Comparison of ENCODE assay signal across 8 cellular contexts in the genomic region with DNA sequence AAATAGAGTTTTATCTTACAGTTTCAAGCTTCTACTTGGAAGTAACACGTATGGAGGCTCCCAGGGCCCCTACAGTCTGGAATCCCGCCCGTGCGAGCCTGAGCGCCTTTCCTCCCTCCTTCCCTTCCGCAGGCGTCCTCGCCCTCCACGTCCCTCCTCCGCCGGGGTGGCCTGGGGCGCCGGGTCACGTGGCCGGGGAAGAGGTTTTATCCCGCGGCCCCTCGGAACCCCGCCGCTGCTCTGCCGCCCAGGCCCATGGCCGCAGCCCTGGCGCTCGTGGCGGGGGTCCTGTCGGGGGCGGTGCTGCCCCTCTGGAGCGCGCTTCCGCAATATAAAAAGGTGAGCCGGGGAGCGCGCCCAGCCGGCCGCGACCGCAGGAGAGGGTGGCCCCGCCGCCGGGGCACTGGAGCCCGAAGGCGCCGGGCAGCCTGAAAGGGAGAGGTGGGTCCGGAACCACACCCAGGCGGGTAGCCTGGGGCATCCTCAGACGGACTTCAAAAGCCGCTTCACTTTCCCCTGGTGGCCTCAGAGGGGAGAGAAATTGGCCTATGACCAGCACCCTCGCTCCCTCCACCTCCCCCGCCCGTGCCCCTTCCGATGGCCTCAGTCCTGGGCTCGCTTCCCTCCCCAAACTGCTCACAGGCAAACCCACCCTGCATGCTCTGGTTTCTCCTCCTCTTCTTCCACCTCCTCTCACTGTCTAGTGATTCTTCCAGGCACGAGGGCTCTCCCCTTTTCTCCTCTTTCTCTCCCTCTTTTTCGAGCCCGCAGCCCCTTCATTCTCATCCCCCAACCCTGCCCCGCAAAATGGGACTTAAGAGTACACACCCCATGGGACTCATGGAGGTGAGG. TPM values are rescaled to one million over a fixed set of nuclear protein-coding genes. Genes with fewer than 3 reads are reported as not detected.
DNase-seq lines count a peak whose midpoint lies in the region; ATAC-seq and TF ChIP-seq lines count a peak whose summit lies in the region.

TSS of gene CLPSL2 (plus strand) at position 235 of the 852 bp plus-strand sequence. CDS start at position 256, 21 bp downstream.

- intact Hi-C loops in Panc1 (cut with micrococcal nuclease; ENCODE audit: unreplicated experiment) (no loop called here), esophagus muscularis mucosa (cut with DNase I) (no loop called here)

- POLR2A ChIA-PET in Panc1 (lab: Charles Lee) = no interaction called here

- no peak for TF ChIP-seq CTCF in Panc1 (IDR thresholded peaks at IDR 0.05)
- no peak for TF ChIP-seq CTCF in esophagus muscularis mucosa (IDR thresholded peaks at IDR 0.05)
- TF ChIP-seq CTCF in neutrophil (IDR thresholded peaks at IDR 0.05) = no peak

- H3K27me3 ChIP-seq in Panc1 (ENCODE audit: control insufficient read depth, insufficient read depth, low read length) (no peaks in the 10 kb centered on the region), esophagus muscularis mucosa (peaks cover 8 to 69% (median 13%) of the 10 kb centered on the region in 4 donors), neutrophil (peaks cover 19% of the 10 kb centered on the region)

- no peaks in the 10 kb centered on the region for H3K36me3 ChIP-seq in Panc1 (ENCODE audit: control insufficient read depth, insufficient read depth, low read length)
- no peaks in the 10 kb centered on the region for H3K36me3 ChIP-seq in esophagus muscularis mucosa
- H3K36me3 ChIP-seq in neutrophil = no peaks in the 10 kb centered on the region

- TF ChIP-seq EP300 in esophagus muscularis mucosa (IDR thresholded peaks at IDR 0.05) = no peak

- CTCF ChIA-PET in Panc1 (lab: Charles Lee) = no interaction called here

- H3K4me1 ChIP-seq in Panc1 (ENCODE audit: control insufficient read depth, insufficient read depth, low read length) (no peaks in the 10 kb centered on the region), esophagus muscularis mucosa (peaks cover 7 to 10% (median 10%) of the 10 kb centered on the region in 4 donors), neutrophil (ENCODE audit: control insufficient read depth in 1 of 2, insufficient read depth in 1 of 2, low read depth in 1 of 2, low read length in 1 of 2) (peaks cover 9 to 10% of the 10 kb centered on the region in 2 experiments)

- TF ChIP-seq POLR2A in esophagus muscularis mucosa (IDR thresholded peaks at IDR 0.05; ENCODE audit: low read depth) = no peak

- ATAC-seq in Panc1 = peak; percentile 81
- no peak for ATAC-seq in GM21529 (IDR thresholded peaks at IDR 0.05; ENCODE audit: unreplicated experiment)
- ATAC-seq in GM21825 (IDR thresholded peaks at IDR 0.05; ENCODE audit: unreplicated experiment) = no peak

- no peak within 1 kb of the TSS for H3K27ac ChIP-seq in Panc1 (ENCODE audit: low read length)
- no peak within 1 kb of the TSS for H3K27ac ChIP-seq in esophagus muscularis mucosa (replicated peaks in 1 of 4)
- no peak within 1 kb of the TSS for H3K27ac ChIP-seq in neutrophil

- no peaks in the 10 kb centered on the region for H3K9me3 ChIP-seq in Panc1 (ENCODE audit: control insufficient read depth, insufficient read depth, low read depth, low read length)
- H3K9me3 ChIP-seq in esophagus muscularis mucosa = no peaks in the 10 kb centered on the region
- H3K9me3 ChIP-seq in neutrophil = no peaks in the 10 kb centered on the region

- peak within 1 kb of the TSS; percentile 45 to 56 for H3K4me3 ChIP-seq in Panc1 (ENCODE audit: low read depth in 2 of 2, low read length in 2 of 2)
- peak within 1 kb of the TSS; percentile 43 to 56 (median 48) for H3K4me3 ChIP-seq in esophagus muscularis mucosa
- peak within 1 kb of the TSS; percentile 50 to 71 for H3K4me3 ChIP-seq in neutrophil (ENCODE audit: low read depth in 1 of 2, low read length in 1 of 2)

- 3% methylated on average over 40 of the region's 56 CpGs for WGBS in esophagus muscularis mucosa

- DNase-seq in NCI-H1436 (lab: John Stamatoyannopoulos, UW) = peak; percentile 25
- no peak for DNase-seq in NCI-H1436 treated with DMSO at 0.1 percent for 48 hours (lab: John Stamatoyannopoulos, UW)
- DNase-seq in Panc1 (ENCODE audit: low read depth, low spot score) = no peak
- DNase-seq in esophagus muscularis mucosa (ENCODE audit: extremely low spot score) = no peak
- DNase-seq in GDM1 (lab: John Stamatoyannopoulos, UW) = no peak

- in situ Hi-C loops in Panc1 (cut with HindIII; ENCODE audit: low pct_unique_long_range_greater_than_20kb, low sequenced_read_pairs) = no loop called here

- no TSS peak for BruUV-seq in Panc1 (replicated peaks; lab: Mats Ljungman, UMichigan)

RNA-seq across cellular contexts. Expression of gene CLPSL2, which starts in this region (rescaled TPM):
- total RNA-seq in Panc1 (2021; ENCODE audit: unreplicated experiment) (0.57 TPM), esophagus muscularis mucosa (not detected)
- not detected for polyA plus RNA-seq in Panc1 (2012; ENCODE audit: insufficient read length)

Comparison
In these comparisons a context has a peak if more than half of its experiments do, and no peak if none do; other contexts are left out.
1. Peak in ATAC-seq and H3K4me3 ChIP-seq in Panc1; RNA of the gene not detected or under 1 TPM.